Comparison of ENCODE assay signal across 2 cellular contexts in the genomic region with DNA sequence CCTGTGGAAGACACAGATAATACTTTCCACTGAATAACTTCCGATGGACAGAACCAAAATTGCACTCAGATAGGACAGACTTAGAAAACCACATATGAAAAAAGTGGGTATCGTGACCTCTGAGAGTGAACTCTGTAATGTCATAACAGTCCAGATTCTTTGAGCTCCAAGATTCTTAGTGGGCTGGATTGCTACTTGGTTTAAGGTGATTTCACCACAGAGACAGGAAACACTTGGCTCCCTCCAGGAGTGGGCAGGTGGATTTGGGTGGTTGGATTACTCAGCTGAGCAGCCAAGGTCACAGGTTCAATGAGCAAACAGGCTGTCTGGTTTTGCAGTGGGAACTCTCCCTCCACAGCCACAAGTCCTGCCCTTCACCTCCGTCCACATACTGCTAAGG.
A peak's percentile ranks its signal among the peaks of the same experiment; 100 is the strongest.
TF ChIP-seq lines count a peak whose summit lies in the region.

No MANE protein-coding gene starts in this region.

TF ChIP-seq in SK-N-SH, 30 proteins besides CTCF, POLR2A, EP300 and RAD21 (continued from another document):
- TF ChIP-seq, protein P1, sequence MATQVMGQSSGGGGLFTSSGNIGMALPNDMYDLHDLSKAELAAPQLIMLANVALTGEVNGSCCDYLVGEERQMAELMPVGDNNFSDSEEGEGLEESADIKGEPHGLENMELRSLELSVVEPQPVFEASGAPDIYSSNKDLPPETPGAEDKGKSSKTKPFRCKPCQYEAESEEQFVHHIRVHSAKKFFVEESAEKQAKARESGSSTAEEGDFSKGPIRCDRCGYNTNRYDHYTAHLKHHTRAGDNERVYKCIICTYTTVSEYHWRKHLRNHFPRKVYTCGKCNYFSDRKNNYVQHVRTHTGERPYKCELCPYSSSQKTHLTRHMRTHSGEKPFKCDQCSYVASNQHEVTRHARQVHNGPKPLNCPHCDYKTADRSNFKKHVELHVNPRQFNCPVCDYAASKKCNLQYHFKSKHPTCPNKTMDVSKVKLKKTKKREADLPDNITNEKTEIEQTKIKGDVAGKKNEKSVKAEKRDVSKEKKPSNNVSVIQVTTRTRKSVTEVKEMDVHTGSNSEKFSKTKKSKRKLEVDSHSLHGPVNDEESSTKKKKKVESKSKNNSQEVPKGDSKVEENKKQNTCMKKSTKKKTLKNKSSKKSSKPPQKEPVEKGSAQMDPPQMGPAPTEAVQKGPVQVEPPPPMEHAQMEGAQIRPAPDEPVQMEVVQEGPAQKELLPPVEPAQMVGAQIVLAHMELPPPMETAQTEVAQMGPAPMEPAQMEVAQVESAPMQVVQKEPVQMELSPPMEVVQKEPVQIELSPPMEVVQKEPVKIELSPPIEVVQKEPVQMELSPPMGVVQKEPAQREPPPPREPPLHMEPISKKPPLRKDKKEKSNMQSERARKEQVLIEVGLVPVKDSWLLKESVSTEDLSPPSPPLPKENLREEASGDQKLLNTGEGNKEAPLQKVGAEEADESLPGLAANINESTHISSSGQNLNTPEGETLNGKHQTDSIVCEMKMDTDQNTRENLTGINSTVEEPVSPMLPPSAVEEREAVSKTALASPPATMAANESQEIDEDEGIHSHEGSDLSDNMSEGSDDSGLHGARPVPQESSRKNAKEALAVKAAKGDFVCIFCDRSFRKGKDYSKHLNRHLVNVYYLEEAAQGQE (IDR thresholded peaks at IDR 0.05; ENCODE audit: low read depth, low read length), result no peak
- no peak for TF ChIP-seq SMC3 (IDR thresholded peaks at IDR 0.05; ENCODE audit: low read depth, low read length)
- no peak for TF ChIP-seq NRF1 (IDR thresholded peaks at IDR 0.05; ENCODE audit: low read depth, low read length)
- TF ChIP-seq, protein P2, sequence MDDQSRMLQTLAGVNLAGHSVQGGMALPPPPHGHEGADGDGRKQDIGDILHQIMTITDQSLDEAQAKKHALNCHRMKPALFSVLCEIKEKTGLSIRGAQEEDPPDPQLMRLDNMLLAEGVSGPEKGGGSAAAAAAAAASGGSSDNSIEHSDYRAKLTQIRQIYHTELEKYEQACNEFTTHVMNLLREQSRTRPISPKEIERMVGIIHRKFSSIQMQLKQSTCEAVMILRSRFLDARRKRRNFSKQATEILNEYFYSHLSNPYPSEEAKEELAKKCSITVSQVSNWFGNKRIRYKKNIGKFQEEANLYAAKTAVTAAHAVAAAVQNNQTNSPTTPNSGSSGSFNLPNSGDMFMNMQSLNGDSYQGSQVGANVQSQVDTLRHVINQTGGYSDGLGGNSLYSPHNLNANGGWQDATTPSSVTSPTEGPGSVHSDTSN (IDR thresholded peaks at IDR 0.05), result no peak
- TF ChIP-seq POLR2AphosphoS5 (IDR thresholded peaks at IDR 0.05; ENCODE audit: low read depth, low read length), result 0 out of 2 replicates have a peak, but pooled peaks have one; percentile 12
- 0 out of 2 replicates have a peak, but pooled peaks have one; percentile 19 for TF ChIP-seq RXRA (IDR thresholded peaks at IDR 0.05; ENCODE audit: borderline replicate concordance, low read depth)
- TF ChIP-seq, protein P3, sequence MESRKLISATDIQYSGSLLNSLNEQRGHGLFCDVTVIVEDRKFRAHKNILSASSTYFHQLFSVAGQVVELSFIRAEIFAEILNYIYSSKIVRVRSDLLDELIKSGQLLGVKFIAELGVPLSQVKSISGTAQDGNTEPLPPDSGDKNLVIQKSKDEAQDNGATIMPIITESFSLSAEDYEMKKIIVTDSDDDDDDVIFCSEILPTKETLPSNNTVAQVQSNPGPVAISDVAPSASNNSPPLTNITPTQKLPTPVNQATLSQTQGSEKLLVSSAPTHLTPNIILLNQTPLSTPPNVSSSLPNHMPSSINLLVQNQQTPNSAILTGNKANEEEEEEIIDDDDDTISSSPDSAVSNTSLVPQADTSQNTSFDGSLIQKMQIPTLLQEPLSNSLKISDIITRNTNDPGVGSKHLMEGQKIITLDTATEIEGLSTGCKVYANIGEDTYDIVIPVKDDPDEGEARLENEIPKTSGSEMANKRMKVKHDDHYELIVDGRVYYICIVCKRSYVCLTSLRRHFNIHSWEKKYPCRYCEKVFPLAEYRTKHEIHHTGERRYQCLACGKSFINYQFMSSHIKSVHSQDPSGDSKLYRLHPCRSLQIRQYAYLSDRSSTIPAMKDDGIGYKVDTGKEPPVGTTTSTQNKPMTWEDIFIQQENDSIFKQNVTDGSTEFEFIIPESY (IDR thresholded peaks at IDR 0.05; ENCODE audit: borderline replicate concordance, low read depth), result no peak
- no peak for TF ChIP-seq SIN3A (IDR thresholded peaks at IDR 0.05; ENCODE audit: borderline replicate concordance, low read depth, low read length)
- TF ChIP-seq GABPA (IDR thresholded peaks at IDR 0.05; ENCODE audit: low read depth), result no peak
- TF ChIP-seq, protein P4, sequence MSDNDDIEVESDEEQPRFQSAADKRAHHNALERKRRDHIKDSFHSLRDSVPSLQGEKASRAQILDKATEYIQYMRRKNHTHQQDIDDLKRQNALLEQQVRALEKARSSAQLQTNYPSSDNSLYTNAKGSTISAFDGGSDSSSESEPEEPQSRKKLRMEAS (IDR thresholded peaks at IDR 0.05; ENCODE audit: low read depth), result no peak

TF ChIP-seq in SK-N-SH treated with all-trans-retinoic acid at 6 μM for 48 hours, 23 proteins besides CTCF, POLR2A, EP300 and RAD21 (continued from another document):
- TF ChIP-seq, protein P5, sequence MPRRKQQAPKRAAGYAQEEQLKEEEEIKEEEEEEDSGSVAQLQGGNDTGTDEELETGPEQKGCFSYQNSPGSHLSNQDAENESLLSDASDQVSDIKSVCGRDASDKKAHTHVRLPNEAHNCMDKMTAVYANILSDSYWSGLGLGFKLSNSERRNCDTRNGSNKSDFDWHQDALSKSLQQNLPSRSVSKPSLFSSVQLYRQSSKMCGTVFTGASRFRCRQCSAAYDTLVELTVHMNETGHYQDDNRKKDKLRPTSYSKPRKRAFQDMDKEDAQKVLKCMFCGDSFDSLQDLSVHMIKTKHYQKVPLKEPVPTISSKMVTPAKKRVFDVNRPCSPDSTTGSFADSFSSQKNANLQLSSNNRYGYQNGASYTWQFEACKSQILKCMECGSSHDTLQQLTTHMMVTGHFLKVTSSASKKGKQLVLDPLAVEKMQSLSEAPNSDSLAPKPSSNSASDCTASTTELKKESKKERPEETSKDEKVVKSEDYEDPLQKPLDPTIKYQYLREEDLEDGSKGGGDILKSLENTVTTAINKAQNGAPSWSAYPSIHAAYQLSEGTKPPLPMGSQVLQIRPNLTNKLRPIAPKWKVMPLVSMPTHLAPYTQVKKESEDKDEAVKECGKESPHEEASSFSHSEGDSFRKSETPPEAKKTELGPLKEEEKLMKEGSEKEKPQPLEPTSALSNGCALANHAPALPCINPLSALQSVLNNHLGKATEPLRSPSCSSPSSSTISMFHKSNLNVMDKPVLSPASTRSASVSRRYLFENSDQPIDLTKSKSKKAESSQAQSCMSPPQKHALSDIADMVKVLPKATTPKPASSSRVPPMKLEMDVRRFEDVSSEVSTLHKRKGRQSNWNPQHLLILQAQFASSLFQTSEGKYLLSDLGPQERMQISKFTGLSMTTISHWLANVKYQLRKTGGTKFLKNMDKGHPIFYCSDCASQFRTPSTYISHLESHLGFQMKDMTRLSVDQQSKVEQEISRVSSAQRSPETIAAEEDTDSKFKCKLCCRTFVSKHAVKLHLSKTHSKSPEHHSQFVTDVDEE (CRISPR knock-in tag; IDR thresholded peaks at IDR 0.05), result no peak
- no peak for TF ChIP-seq RARB (CRISPR knock-in tag; IDR thresholded peaks at IDR 0.05)
